8 cellular contexts compared by ENCODE assay signal in the genomic region with DNA sequence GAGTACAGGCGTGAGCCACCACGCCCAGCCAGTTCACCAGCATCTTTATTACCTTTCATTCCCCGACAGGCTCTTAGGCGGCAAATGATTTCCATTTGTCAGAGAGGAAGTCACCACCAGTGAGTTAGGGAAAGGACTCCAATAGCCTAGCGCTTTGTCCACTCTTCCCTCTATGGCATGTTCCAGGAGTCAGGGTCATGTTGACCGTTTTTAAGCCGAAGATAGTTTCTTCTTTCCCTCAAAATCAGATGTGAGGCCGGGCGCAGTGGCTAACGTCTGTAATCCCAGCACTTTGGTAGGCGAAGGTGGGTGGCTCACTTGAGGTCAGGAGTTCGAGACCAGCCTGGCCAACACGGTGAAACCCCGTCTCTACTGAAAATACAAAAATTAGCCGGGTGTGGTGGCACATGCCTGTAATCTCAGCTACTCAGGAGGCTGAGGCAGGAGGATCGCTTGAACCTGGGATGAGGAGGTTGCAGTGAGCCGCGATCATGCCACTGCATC. TPM values are rescaled to one million over a fixed set of nuclear protein-coding genes. Genes with fewer than 3 reads are reported as not detected.
DNase-seq lines count a peak whose midpoint lies in the region; ATAC-seq and TF ChIP-seq lines count a peak whose summit lies in the region.
"Not testable (repeated sequence)": the region's sequence is repeated elsewhere in the genome, so short reads cannot be mapped to it uniquely, and the experiment has no call there.

No MANE protein-coding gene starts in this region.

- H4K20me1 ChIP-seq in OCI-LY3 (ENCODE audit: insufficient read depth, low read length) = not testable (repeated sequence)

- peak overlapping the region; percentile 92 for H3K4me3 Mint-ChIP-seq in activated CD8-positive, alpha-beta memory T cell treated with anti-CD3 and anti-CD28 coated beads, Interleukin-2, amount 10 ng/mL, durations not matched to agents 7 days and 5 days

- H2AFZ ChIP-seq in OCI-LY3 (ENCODE audit: low read depth, low read length) = not testable (repeated sequence)

- H3K36me3 ChIP-seq in OCI-LY3 (replicated peaks; ENCODE audit: low read depth, low read length); brain microvascular endothelial cell (replicated peaks); mesodermal cell (ENCODE audit: control insufficient read depth, insufficient read depth, low read length); sigmoid colon; upper lobe of right lung: not testable (repeated sequence)

- H3K9ac ChIP-seq in OCI-LY3 (ENCODE audit: low read length) = peak overlapping the region; percentile 94

- H3K79me2 ChIP-seq in OCI-LY3 (ENCODE audit: low read length) = peaks cover 32% of the 10 kb centered on the region

- intact Hi-C loops in sigmoid colon (cut with DNase I) = loop anchor here (5.0 kb wide), 1 partner anchor 104 kb away; the partner anchor contains the start of gene CBL
- intact Hi-C loops in upper lobe of right lung (cut with DNase I) = not testable (repeated sequence)

- H3K27ac Mint-ChIP-seq in activated CD8-positive, alpha-beta memory T cell treated with anti-CD3 and anti-CD28 coated beads, Interleukin-2, amount 10 ng/mL, durations not matched to agents 7 days and 5 days = peak overlapping the region; percentile 96

- TF ChIP-seq POLR2A in sigmoid colon (IDR thresholded peaks at IDR 0.05) = not testable (repeated sequence)

- not testable (repeated sequence) for H3K27me3 Mint-ChIP-seq in activated CD8-positive, alpha-beta memory T cell treated with anti-CD3 and anti-CD28 coated beads, Interleukin-2, amount 10 ng/mL, durations not matched to agents 7 days and 5 days

- WGBS in mesodermal cell (ENCODE audit: insufficient coverage in 2 of 2), 2 experiments = 93 to 96% methylated on average over 15 to 16 of the region's 18 CpGs
- WGBS in sigmoid colon, 2 donors = 68 to 87% methylated on average over 18 of the region's 18 CpGs

- H3K27me3 ChIP-seq in OCI-LY3 (ENCODE audit: low read depth, low read length); brain microvascular endothelial cell (replicated peaks); sigmoid colon; upper lobe of right lung: not testable (repeated sequence)

- CTCF ChIA-PET in activated CD8-positive, alpha-beta memory T cell treated with anti-CD3 and anti-CD28 coated beads, Interleukin-2, amount 10 ng/mL, durations not matched to agents 7 days and 5 days (lab: Charles Lee) = interaction anchor here (0.7 to 2.1 kb wide), 8 partner anchors 14 to 218 kb away, joined by 3 to 5 read pairs (median 4); partner anchors contain the start of genes CBL and SLC37A4

- TF ChIP-seq CTCF in GM12864 (IDR thresholded peaks at IDR 0.05; ENCODE audit: low read depth, low read length, missing control alignments); OCI-LY3 (IDR thresholded peaks at IDR 0.05; ENCODE audit: low read depth, low read length); brain microvascular endothelial cell (IDR thresholded peaks at IDR 0.05; ENCODE audit: low read depth, low read length, missing control alignments); fibroblast of villous mesenchyme (IDR thresholded peaks at IDR 0.05; ENCODE audit: insufficient read depth, low read depth, low read length); sigmoid colon (IDR thresholded peaks at IDR 0.05); upper lobe of right lung (IDR thresholded peaks at IDR 0.05): not testable (repeated sequence)

- H3K27ac ChIP-seq in OCI-LY3 (ENCODE audit: low read length) = not testable (repeated sequence)
- H3K27ac ChIP-seq in brain microvascular endothelial cell (peak overlapping the region; percentile 96), mesodermal cell (ENCODE audit: low read depth, low read length, severe bottlenecking) (peak overlapping the region; percentile 98), sigmoid colon (peak overlapping the region; percentile 84 to 92 (median 90)), upper lobe of right lung (peak overlapping the region; percentile 98)

- peak overlapping the region; percentile 84; the same call in 1 of the 2 replicates for H3K4me3 ChIP-seq in GM12864 (ENCODE audit: low read depth, low read length)
- H3K4me3 ChIP-seq in OCI-LY3 (ENCODE audit: low read length) = peak overlapping the region; percentile 89
- H3K4me3 ChIP-seq in brain microvascular endothelial cell (ENCODE audit: low read depth, low read length) = peak overlapping the region; percentile 3
- H3K4me3 ChIP-seq in fibroblast of villous mesenchyme (ENCODE audit: low read depth, low read length) = peak overlapping the region; percentile 89
- H3K4me3 ChIP-seq in mesodermal cell (ENCODE audit: extremely low read depth, insufficient read depth, low read length, poor library complexity, severe bottlenecking) = not testable (repeated sequence)
- H3K4me3 ChIP-seq in sigmoid colon = peak overlapping the region in 3 of 4 donors; percentile 78 to 82 (median 79)
- H3K4me3 ChIP-seq in upper lobe of right lung = peak overlapping the region; percentile 93

- in situ Hi-C loops in brain microvascular endothelial cell (cut with HindIII; ENCODE audit: low pct_ligation_motif_present, low sequenced_read_pairs) = not testable (repeated sequence)

- not testable (repeated sequence) for H3K9me3 ChIP-seq in OCI-LY3 (ENCODE audit: insufficient read depth, low read length); mesodermal cell (ENCODE audit: control insufficient read depth, low read length); sigmoid colon; upper lobe of right lung

- ATAC-seq in activated CD8-positive, alpha-beta memory T cell treated with anti-CD3 and anti-CD28 coated beads, Interleukin-2, amount 10 ng/mL, durations not matched to agents 7 days and 5 days; upper lobe of right lung: not testable (repeated sequence)

- H3K4me1 Mint-ChIP-seq in activated CD8-positive, alpha-beta memory T cell treated with anti-CD3 and anti-CD28 coated beads, Interleukin-2, amount 10 ng/mL, durations not matched to agents 7 days and 5 days = peaks cover 41% of the 10 kb centered on the region

- H3K4me1 ChIP-seq in OCI-LY3 (ENCODE audit: low read length) (peaks cover 26% of the 10 kb centered on the region), mesodermal cell (ENCODE audit: control insufficient read depth, insufficient read depth, low read length, poor library complexity, severe bottlenecking) (peaks cover 22% of the 10 kb centered on the region), sigmoid colon (peaks cover 0 to 42% (median 37%) of the 10 kb centered on the region in 4 donors), upper lobe of right lung (peaks cover 21% of the 10 kb centered on the region)

- H3K9me3 Mint-ChIP-seq in activated CD8-positive, alpha-beta memory T cell treated with anti-CD3 and anti-CD28 coated beads, Interleukin-2, amount 10 ng/mL, durations not matched to agents 7 days and 5 days (ENCODE audit: low read depth) = not testable (repeated sequence)

- TF ChIP-seq EP300 in sigmoid colon (IDR thresholded peaks at IDR 0.05) = not testable (repeated sequence)

- peak overlapping the region; percentile 95 for H3K4me2 ChIP-seq in OCI-LY3 (ENCODE audit: low read length)

- not testable (repeated sequence) for DNase-seq in GM12864 (ENCODE audit: low read depth); activated CD8-positive, alpha-beta memory T cell treated with anti-CD3 and anti-CD28 coated beads, Interleukin-2, amount 10 ng/mL, durations not matched to agents 7 days and 5 days; brain microvascular endothelial cell; fibroblast of villous mesenchyme (ENCODE audit: low read depth); sigmoid colon; upper lobe of right lung

- H3K36me3 Mint-ChIP-seq in activated CD8-positive, alpha-beta memory T cell treated with anti-CD3 and anti-CD28 coated beads, Interleukin-2, amount 10 ng/mL, durations not matched to agents 7 days and 5 days = peaks cover 12% of the 10 kb centered on the region

RNA-seq across cellular contexts. Expression of gene DPAGT1, which starts 1.6 kb away (rescaled TPM):
- 10 to 100 TPM; 65.1 to 77.1 TPM for total RNA-seq in activated CD8-positive, alpha-beta memory T cell treated with anti-CD3 and anti-CD28 coated beads, Interleukin-2, amount 10 ng/mL, durations not matched to agents 7 days and 5 days
- total RNA-seq in fibroblast of villous mesenchyme (21.3 and 29.4 TPM in 2 replicates), sigmoid colon (10 to 100 TPM; 16.1 to 22.1 (median 16.8) TPM), upper lobe of right lung (38.4 TPM)
- 53.6 TPM for polyA plus RNA-seq in mesodermal cell (2013, experiment 1 of 2)
- polyA plus RNA-seq in mesodermal cell (2013, experiment 2 of 2) = 43.7 TPM
- polyA plus RNA-seq in sigmoid colon = 10 to 100 TPM in 1 of 3 donors, 1 to 10 TPM in 2; 4.2 to 44.6 (median 6.9) TPM

RNA-seq across cellular contexts. Expression of gene C2CD2L, which starts 3.9 kb away (rescaled TPM):
- 10 to 100 TPM; 30.6 to 35.1 TPM for total RNA-seq in activated CD8-positive, alpha-beta memory T cell treated with anti-CD3 and anti-CD28 coated beads, Interleukin-2, amount 10 ng/mL, durations not matched to agents 7 days and 5 days
- total RNA-seq in fibroblast of villous mesenchyme (4.5 and 5.6 TPM in 2 replicates), sigmoid colon (1 to 10 TPM; 5.3 to 8.0 (median 5.8) TPM), upper lobe of right lung (20.3 TPM)
- 9.9 TPM for polyA plus RNA-seq in mesodermal cell (2013, experiment 1 of 2)
- 8.1 TPM for polyA plus RNA-seq in mesodermal cell (2013, experiment 2 of 2)
- polyA plus RNA-seq in sigmoid colon = 10 to 100 TPM in 1 of 3 donors, 1 to 10 TPM in 2; 6.0 to 22.6 (median 7.6) TPM

RNA-seq across cellular contexts. Expression of gene HINFP, which starts 18.2 kb away (rescaled TPM):
- 10 to 100 TPM; 40.4 to 43.0 TPM for total RNA-seq in activated CD8-positive, alpha-beta memory T cell treated with anti-CD3 and anti-CD28 coated beads, Interleukin-2, amount 10 ng/mL, durations not matched to agents 7 days and 5 days
- total RNA-seq in fibroblast of villous mesenchyme (18.6 and 20.3 TPM in 2 replicates), sigmoid colon (10 to 100 TPM; 15.0 to 33.0 (median 21.2) TPM), upper lobe of right lung (25.2 TPM)
- 28.5 TPM for polyA plus RNA-seq in mesodermal cell (2013, experiment 1 of 2)
- 24.6 TPM for polyA plus RNA-seq in mesodermal cell (2013, experiment 2 of 2)
- polyA plus RNA-seq in sigmoid colon = 10 to 100 TPM; 12.0 to 23.2 (median 20.1) TPM

RNA-seq across cellular contexts. Expression of gene HMBS, which starts 18.5 kb away (rescaled TPM):
- 10 to 100 TPM; 26.6 to 36.7 TPM for total RNA-seq in activated CD8-positive, alpha-beta memory T cell treated with anti-CD3 and anti-CD28 coated beads, Interleukin-2, amount 10 ng/mL, durations not matched to agents 7 days and 5 days
- total RNA-seq in fibroblast of villous mesenchyme (11.2 and 13.2 TPM in 2 replicates), sigmoid colon (10 to 100 TPM in 1 of 4 donors, 1 to 10 TPM in 3; 5.6 to 15.2 (median 6.6) TPM), upper lobe of right lung (19.5 TPM)
- 38.2 TPM for polyA plus RNA-seq in mesodermal cell (2013, experiment 1 of 2)
- 29.3 TPM for polyA plus RNA-seq in mesodermal cell (2013, experiment 2 of 2)
- polyA plus RNA-seq in sigmoid colon = 10 to 100 TPM; 20.3 to 39.3 (median 22.2) TPM

RNA-seq across cellular contexts. Expression of gene VPS11, which starts 35.6 kb away (rescaled TPM):
- total RNA-seq in activated CD8-positive, alpha-beta memory T cell treated with anti-CD3 and anti-CD28 coated beads, Interleukin-2, amount 10 ng/mL, durations not matched to agents 7 days and 5 days = 10 to 100 TPM; 30.1 to 31.2 TPM
- total RNA-seq in fibroblast of villous mesenchyme = 24.2 and 24.6 TPM in 2 replicates
- polyA plus RNA-seq in mesodermal cell (2013, experiment 1 of 2) = 35.2 TPM
- 27.8 TPM for polyA plus RNA-seq in mesodermal cell (2013, experiment 2 of 2)
- total RNA-seq in sigmoid colon = 10 to 100 TPM; 26.0 to 37.0 (median 30.8) TPM
- 10 to 100 TPM; 13.4 to 29.2 (median 27.0) TPM for polyA plus RNA-seq in sigmoid colon
- 41.5 TPM for total RNA-seq in upper lobe of right lung
